Comparison of ENCODE assay signal across 8 cellular contexts in the genomic region with DNA sequence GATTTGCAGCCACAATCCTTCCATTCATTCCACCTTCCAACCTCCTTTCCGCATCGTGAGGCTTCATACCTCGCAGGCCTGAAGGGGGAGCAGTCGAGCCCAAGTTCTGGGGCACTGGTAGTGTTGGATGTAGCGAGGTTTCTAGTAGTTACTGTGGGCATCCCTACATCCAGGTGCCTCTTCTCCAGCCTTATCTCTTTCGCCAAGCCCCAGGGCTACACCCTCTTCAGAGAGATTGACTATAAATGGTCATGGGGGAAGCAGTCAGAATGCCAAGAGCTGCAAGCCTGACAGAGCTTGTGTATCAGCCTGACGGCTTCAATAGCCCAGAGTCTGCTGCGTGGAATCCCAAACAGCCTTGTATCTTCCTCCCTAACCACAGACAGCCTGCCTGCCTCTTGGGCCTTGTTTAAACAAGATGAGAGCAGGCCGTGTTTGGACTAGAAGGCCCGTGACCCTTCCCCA. TPM values are rescaled to one million over a fixed set of nuclear protein-coding genes. Genes with fewer than 3 reads are reported as not detected.
DNase-seq lines count a peak whose midpoint lies in the region; ATAC-seq and TF ChIP-seq lines count a peak whose summit lies in the region.

No MANE protein-coding gene starts in this region.

- DNase-seq in BJ (ENCODE audit: low read depth): no peak
- peak; percentile 99 for DNase-seq in amniotic epithelial cell (ENCODE audit: low read depth)
- no peak for DNase-seq in kidney epithelial cell (ENCODE audit: low read depth)
- DNase-seq in tibial nerve (ENCODE audit: low spot score in 2 of 2): peak; percentile 35 to 40
- DNase-seq in NCI-H774 (lab: John Stamatoyannopoulos, UW): no peak

- TF ChIP-seq EP300 in tibial nerve (IDR thresholded peaks at IDR 0.05): no peak

- CTCF ChIA-PET in BJ (lab: Yijun Ruan, JAX) (interaction anchor here (0.6 to 3.8 kb wide), 11 partner anchors 13 to 95 kb away, joined by 3 to 14 read pairs (median 5); no protein-coding TSS in a partner anchor), HEK293 (lab: Yijun Ruan, JAX) (interaction anchor here (0.6 to 4.1 kb wide), 11 partner anchors 9 to 237 kb away, joined by 3 to 35 read pairs (median 4); no protein-coding TSS in a partner anchor)

- H3K27me3 ChIP-seq in BJ (ENCODE audit: control insufficient read depth, insufficient read depth, low read length): no peaks in the 10 kb centered on the region
- H3K27me3 ChIP-seq in kidney epithelial cell (ENCODE audit: control insufficient read depth, insufficient read depth, low read length): no peaks in the 10 kb centered on the region
- no peaks in the 10 kb centered on the region for H3K27me3 ChIP-seq in tibial nerve

- peaks cover 3% of the 10 kb centered on the region; the same call in 1 of the 2 replicates for H3K36me3 ChIP-seq in BJ (ENCODE audit: control insufficient read depth, insufficient read depth, low read length)
- no peaks in the 10 kb centered on the region for H3K36me3 ChIP-seq in HEK293 (ENCODE audit: control insufficient read depth in 2 of 2, insufficient read depth in 1 of 2, low read length in 2 of 2)
- H3K36me3 ChIP-seq in kidney epithelial cell (ENCODE audit: control insufficient read depth, insufficient read depth, low read length): no peaks in the 10 kb centered on the region
- H3K36me3 ChIP-seq in tibial nerve: no peaks in the 10 kb centered on the region

- H3K9me3 ChIP-seq in HEK293 (ENCODE audit: control insufficient read depth, insufficient read depth, low read depth, low read length) (no peaks in the 10 kb centered on the region), tibial nerve (no peaks in the 10 kb centered on the region)

- ATAC-seq in HG02970 (IDR thresholded peaks at IDR 0.05; ENCODE audit: low FRiP score, unreplicated experiment): no peak
- ATAC-seq in HG02840 (IDR thresholded peaks at IDR 0.05; ENCODE audit: low FRiP score, unreplicated experiment): no peak

- H3K4me1 ChIP-seq in HEK293 (ENCODE audit: control insufficient read depth, insufficient read depth, low read length) (no peaks in the 10 kb centered on the region), tibial nerve (peaks cover 0 to 16% (median 0%) of the 10 kb centered on the region in 4 donors)

- peak; percentile 66 for TF ChIP-seq CTCF in BJ (IDR thresholded peaks at IDR 0.05; ENCODE audit: insufficient read depth, low read depth, low read length)
- TF ChIP-seq CTCF in HEK293 (tag by site-specific recombination; IDR thresholded peaks at IDR 0.05): 0 out of 2 replicates have a peak, but pooled peaks have one; percentile 20
- TF ChIP-seq CTCF in kidney epithelial cell (IDR thresholded peaks at IDR 0.05; ENCODE audit: insufficient read depth, low read length, poor library complexity, severe bottlenecking): peak; percentile 64
- TF ChIP-seq CTCF in tibial nerve (IDR thresholded peaks at IDR 0.05): peak; percentile 26 to 53 (median 31)

- POLR2A ChIA-PET in BJ (lab: Charles Lee) (no interaction called here), HEK293 (lab: Yijun Ruan, JAX) (no interaction called here)

- 45 to 61% methylated on average over 10 of the region's 10 CpGs for WGBS in tibial nerve, 2 donors

- no peak for TF ChIP-seq POLR2A in tibial nerve (IDR thresholded peaks at IDR 0.05)

- H3K27ac ChIP-seq in HEK293 (ENCODE audit: extremely low read depth, low read depth, low read length) (no peak overlapping the region), tibial nerve (no peak overlapping the region)

- H3K4me3 ChIP-seq in BJ (ENCODE audit: low read depth, low read length): no peak overlapping the region
- H3K4me3 ChIP-seq in HEK293 (ENCODE audit: low read depth, low read length): no peak overlapping the region
- H3K4me3 ChIP-seq in kidney epithelial cell (ENCODE audit: low read depth, low read length): no peak overlapping the region
- H3K4me3 ChIP-seq in tibial nerve: no peak overlapping the region

TF ChIP-seq in HEK293, 187 proteins besides CTCF, POLR2A, EP300 and RAD21:
- TF ChIP-seq ZNF350 (tag by site-specific recombination; IDR thresholded peaks at IDR 0.05): no peak
- 0 out of 2 replicates have a peak, but pooled peaks have one; percentile 12 for TF ChIP-seq ZNF654 (tag by site-specific recombination; IDR thresholded peaks at IDR 0.05; ENCODE audit: low read depth)

RNA-seq across cellular contexts. Expression of gene CLMP, which starts 28.9 kb away (rescaled TPM):
- polyA plus RNA-seq in BJ (2011; rRNA removed): 174 and 219 TPM in 2 replicates
- 192 and 295 TPM in 2 replicates for polyA minus RNA-seq in BJ (2011; rRNA and poly(A)+ RNA removed)
- 2.9 and 6.4 TPM in 2 replicates for total RNA-seq in kidney epithelial cell
- 10 to 100 TPM; 82.5 to 98.6 (median 89.7) TPM for total RNA-seq in tibial nerve

Comparison
In these comparisons a context has a peak if more than half of its experiments do, and no peak if none do; other contexts are left out.
1. DNase-seq: peak in amniotic epithelial cell (single experiment) and tibial nerve (2 of 2); none in BJ (single experiment), kidney epithelial cell (single experiment) and NCI-H774 (single experiment).
2. RNA of gene CLMP, which starts 28.9 kb away (total RNA-seq): 82.5 to 98.6 TPM in tibial nerve; 2.9 to 6.4 TPM in kidney epithelial cell; every median in the first group is over 10 times any median in the second.
3. Peak in every context shown above with its lines, with median percentiles within 50 percentile points of each other: CTCF ChIP-seq.